9 cellular contexts compared by ENCODE assay signal in genomic region chr3:188433526-188433855, GRCh38.
A peak's percentile ranks its signal among the peaks of the same experiment; 100 is the strongest.
DNase-seq lines count a peak whose midpoint lies in the region; ATAC-seq and TF ChIP-seq lines count a peak whose summit lies in the region.
"Had no signal": no experiment of that assay in that cellular context is flagged by ENCODE, and none has a peak within 500 bp of the region (broad histone marks: within the 10 kb centered on the region; RNA-seq: fewer than 3 reads in every experiment).

No MANE protein-coding gene starts in this region.

- no peaks in the 10 kb centered on the region for H3K36me3 ChIP-seq in left lung
- H3K36me3 ChIP-seq in testis (ENCODE audit: low read depth, missing control alignments), result no peaks in the 10 kb centered on the region
- H3K36me3 ChIP-seq in WERI-Rb-1, result no peaks in the 10 kb centered on the region

- intact Hi-C loops in activated T-helper 1 cell treated with anti-CD3 and anti-CD28 coated beads, Interleukin-12 subunit alpha, Interleukin-12 subunit beta, Interleukin-2, Interleukin-4 antibody, amounts not matched to agents 30 ng/mL and 10 ng/mL and 1 ng/mL, durations not matched to agents 14 hours and 24 hours and 36 hours (cut with micrococcal nuclease), result no loop called here
- intact Hi-C loops in left lung (cut with DNase I), result no loop called here
- intact Hi-C loops in testis (cut with DNase I; ENCODE audit: low total_unique reads), result no loop called here

- H3K9me3 Mint-ChIP-seq in activated naive CD4-positive, alpha-beta T cell treated with anti-CD3 and anti-CD28 coated beads, Interleukin-2, amount 50 U/mL, for 24 hours, result no peaks in the 10 kb centered on the region
- peaks cover 8% of the 10 kb centered on the region for H3K9me3 Mint-ChIP-seq in activated T-helper 1 cell treated with anti-CD3 and anti-CD28 coated beads, Interleukin-12 subunit alpha, Interleukin-12 subunit beta, Interleukin-2, Interleukin-4 antibody, amounts not matched to agents 30 ng/mL and 10 ng/mL and 1 ng/mL, durations not matched to agents 14 hours and 24 hours and 36 hours
- no peaks in the 10 kb centered on the region for H3K9me3 Mint-ChIP-seq in nephron progenitor cell

- no peaks in the 10 kb centered on the region for H3K9me3 ChIP-seq in left lung
- H3K9me3 ChIP-seq in testis, result no peaks in the 10 kb centered on the region
- H3K9me3 ChIP-seq in WERI-Rb-1 (ENCODE audit: severe bottlenecking), result no peaks in the 10 kb centered on the region

- H3K4me3 ChIP-seq in left lung, result no peak overlapping the region
- H3K4me3 ChIP-seq in testis, result no peak overlapping the region
- H3K4me3 ChIP-seq in WERI-Rb-1 (ENCODE audit: low read depth, low read length), result no peak overlapping the region

- peaks cover 0 to 51% of the 10 kb centered on the region in 2 donors for H3K4me1 ChIP-seq in left lung
- peaks cover 5% of the 10 kb centered on the region for H3K4me1 ChIP-seq in testis

- peaks cover 6% of the 10 kb centered on the region for H3K36me3 Mint-ChIP-seq in activated naive CD4-positive, alpha-beta T cell treated with anti-CD3 and anti-CD28 coated beads, Interleukin-2, amount 50 U/mL, for 24 hours
- H3K36me3 Mint-ChIP-seq in activated T-helper 1 cell treated with anti-CD3 and anti-CD28 coated beads, Interleukin-12 subunit alpha, Interleukin-12 subunit beta, Interleukin-2, Interleukin-4 antibody, amounts not matched to agents 30 ng/mL and 10 ng/mL and 1 ng/mL, durations not matched to agents 14 hours and 24 hours and 36 hours (ENCODE audit: low read depth), result peaks cover 18% of the 10 kb centered on the region
- H3K36me3 Mint-ChIP-seq in nephron progenitor cell (ENCODE audit: low read depth), result peaks cover 15% of the 10 kb centered on the region

- no peaks in the 10 kb centered on the region for H3K27me3 Mint-ChIP-seq in activated naive CD4-positive, alpha-beta T cell treated with anti-CD3 and anti-CD28 coated beads, Interleukin-2, amount 50 U/mL, for 24 hours
- H3K27me3 Mint-ChIP-seq in activated T-helper 1 cell treated with anti-CD3 and anti-CD28 coated beads, Interleukin-12 subunit alpha, Interleukin-12 subunit beta, Interleukin-2, Interleukin-4 antibody, amounts not matched to agents 30 ng/mL and 10 ng/mL and 1 ng/mL, durations not matched to agents 14 hours and 24 hours and 36 hours (ENCODE audit: insufficient read depth), result no peaks in the 10 kb centered on the region
- no peaks in the 10 kb centered on the region for H3K27me3 Mint-ChIP-seq in nephron progenitor cell (ENCODE audit: low read depth, poor library complexity)

- no peak for DNase-seq in activated naive CD4-positive, alpha-beta T cell treated with anti-CD3 and anti-CD28 coated beads, Interleukin-2, amount 50 U/mL, for 16 hours
- no peak for DNase-seq in activated T-helper 1 cell treated with anti-CD3 and anti-CD28 coated beads, Interleukin-12 subunit alpha, Interleukin-12 subunit beta, Interleukin-2, Interleukin-4 antibody, amounts not matched to agents 30 ng/mL and 10 ng/mL and 1 ng/mL, durations not matched to agents 14 hours and 24 hours and 36 hours (ENCODE audit: low spot score)
- DNase-seq in left lung (no peak), testis (no peak), nephron progenitor cell (no peak), WERI-Rb-1 (no peak)
- DNase-seq in stimulated activated CD4-positive, alpha-beta T cell treated with anti-CD3 and anti-CD28 coated beads, Interleukin-15, amount 100 ng/mL, for 24 hours, result no peak
- DNase-seq: cortex of kidney had no signal

- H3K27ac Mint-ChIP-seq in activated naive CD4-positive, alpha-beta T cell treated with anti-CD3 and anti-CD28 coated beads, Interleukin-2, amount 50 U/mL, for 24 hours, result peak overlapping the region; percentile 57
- peak overlapping the region; percentile 64 for H3K27ac Mint-ChIP-seq in activated T-helper 1 cell treated with anti-CD3 and anti-CD28 coated beads, Interleukin-12 subunit alpha, Interleukin-12 subunit beta, Interleukin-2, Interleukin-4 antibody, amounts not matched to agents 30 ng/mL and 10 ng/mL and 1 ng/mL, durations not matched to agents 14 hours and 24 hours and 36 hours
- no peak overlapping the region for H3K27ac Mint-ChIP-seq in nephron progenitor cell

- H3K4me1 Mint-ChIP-seq in activated naive CD4-positive, alpha-beta T cell treated with anti-CD3 and anti-CD28 coated beads, Interleukin-2, amount 50 U/mL, for 24 hours, result peaks cover 45% of the 10 kb centered on the region
- peaks cover 40% of the 10 kb centered on the region for H3K4me1 Mint-ChIP-seq in activated T-helper 1 cell treated with anti-CD3 and anti-CD28 coated beads, Interleukin-12 subunit alpha, Interleukin-12 subunit beta, Interleukin-2, Interleukin-4 antibody, amounts not matched to agents 30 ng/mL and 10 ng/mL and 1 ng/mL, durations not matched to agents 14 hours and 24 hours and 36 hours (ENCODE audit: low read depth)
- H3K4me1 Mint-ChIP-seq in nephron progenitor cell, result no peaks in the 10 kb centered on the region

- peak overlapping the region; percentile 27 to 86 for H3K27ac ChIP-seq in left lung
- peak overlapping the region; percentile 21 to 50 for H3K27ac ChIP-seq in testis
- H3K27ac ChIP-seq in WERI-Rb-1, result no peak overlapping the region

- H3K4me3 Mint-ChIP-seq in activated naive CD4-positive, alpha-beta T cell treated with anti-CD3 and anti-CD28 coated beads, Interleukin-2, amount 50 U/mL, for 24 hours, result peak overlapping the region; percentile 3
- H3K4me3 Mint-ChIP-seq in activated T-helper 1 cell treated with anti-CD3 and anti-CD28 coated beads, Interleukin-12 subunit alpha, Interleukin-12 subunit beta, Interleukin-2, Interleukin-4 antibody, amounts not matched to agents 30 ng/mL and 10 ng/mL and 1 ng/mL, durations not matched to agents 14 hours and 24 hours and 36 hours, result peak overlapping the region; percentile 3
- H3K4me3 Mint-ChIP-seq in nephron progenitor cell, result no peak overlapping the region

- TF ChIP-seq POLR2A in testis (IDR thresholded peaks at IDR 0.05), result no peak

- H3K27me3 ChIP-seq in left lung (no peaks in the 10 kb centered on the region), testis (no peaks in the 10 kb centered on the region), WERI-Rb-1 (ENCODE audit: insufficient read depth, low read depth, severe bottlenecking) (no peaks in the 10 kb centered on the region)

- TF ChIP-seq CTCF in left lung (IDR thresholded peaks at IDR 0.05) (no peak), testis (IDR thresholded peaks at IDR 0.05) (no peak), nephron progenitor cell (IDR thresholded peaks at IDR 0.05) (no peak), WERI-Rb-1 (IDR thresholded peaks at IDR 0.05; ENCODE audit: low read depth, low read length) (no peak)

- ATAC-seq in left lung, result no peak
